2 cellular contexts compared by ENCODE assay signal in the genomic region with DNA sequence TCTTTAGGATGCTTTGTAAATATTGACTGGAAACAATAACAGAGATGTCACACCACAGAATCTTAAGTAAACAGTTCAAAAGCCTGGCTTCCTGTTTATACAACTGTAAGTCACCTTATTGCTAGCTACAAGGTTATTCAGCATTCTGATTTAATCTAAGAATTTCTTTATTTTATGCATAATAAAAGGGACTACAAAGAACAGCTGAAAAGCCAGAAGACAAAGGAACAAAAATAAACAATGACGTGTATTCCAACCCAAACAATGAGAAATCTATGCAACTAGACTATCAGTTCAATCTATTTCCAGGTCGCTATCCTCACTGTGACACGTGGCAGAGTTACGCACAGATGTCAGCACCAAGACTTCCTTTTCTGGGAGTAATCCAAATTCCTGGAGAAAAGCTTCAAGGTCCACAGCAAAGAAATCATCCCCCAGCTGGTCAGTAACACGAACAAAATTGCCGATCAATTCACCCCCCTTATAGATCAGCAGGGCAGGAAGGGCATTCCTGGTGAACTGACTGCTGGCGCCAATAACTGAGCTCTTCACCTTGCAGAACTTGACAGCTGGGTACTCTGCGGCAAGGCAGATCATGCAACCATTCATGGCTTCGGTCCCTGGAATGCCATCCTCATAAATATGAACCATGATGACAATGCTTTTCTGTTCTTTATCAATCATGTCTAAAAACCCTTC.
TF ChIP-seq lines count a peak whose summit lies in the region.

No MANE protein-coding gene starts in this region.

TF ChIP-seq in liver, 16 proteins besides CTCF, POLR2A, EP300 and RAD21:
- TF ChIP-seq MAX (IDR thresholded peaks at IDR 0.05) (no peak), NR2F2 (IDR thresholded peaks at IDR 0.05) (peak; percentile 19), FOXA1 (IDR thresholded peaks at IDR 0.05) (no peak)

TF ChIP-seq in HepG2, 621 proteins besides CTCF, POLR2A, EP300 and RAD21:
- TF ChIP-seq PHF21A (CRISPR knock-in tag; IDR thresholded peaks at IDR 0.05) = no peak
- TF ChIP-seq KDM5A (IDR thresholded peaks at IDR 0.05; ENCODE audit: borderline replicate concordance, low read length) = no peak
- no peak for TF ChIP-seq ZNF33B (CRISPR knock-in tag; IDR thresholded peaks at IDR 0.05)
- no peak for TF ChIP-seq ZNF737 (CRISPR knock-in tag; IDR thresholded peaks at IDR 0.05; ENCODE audit: borderline replicate concordance)
- TF ChIP-seq, protein P1, sequence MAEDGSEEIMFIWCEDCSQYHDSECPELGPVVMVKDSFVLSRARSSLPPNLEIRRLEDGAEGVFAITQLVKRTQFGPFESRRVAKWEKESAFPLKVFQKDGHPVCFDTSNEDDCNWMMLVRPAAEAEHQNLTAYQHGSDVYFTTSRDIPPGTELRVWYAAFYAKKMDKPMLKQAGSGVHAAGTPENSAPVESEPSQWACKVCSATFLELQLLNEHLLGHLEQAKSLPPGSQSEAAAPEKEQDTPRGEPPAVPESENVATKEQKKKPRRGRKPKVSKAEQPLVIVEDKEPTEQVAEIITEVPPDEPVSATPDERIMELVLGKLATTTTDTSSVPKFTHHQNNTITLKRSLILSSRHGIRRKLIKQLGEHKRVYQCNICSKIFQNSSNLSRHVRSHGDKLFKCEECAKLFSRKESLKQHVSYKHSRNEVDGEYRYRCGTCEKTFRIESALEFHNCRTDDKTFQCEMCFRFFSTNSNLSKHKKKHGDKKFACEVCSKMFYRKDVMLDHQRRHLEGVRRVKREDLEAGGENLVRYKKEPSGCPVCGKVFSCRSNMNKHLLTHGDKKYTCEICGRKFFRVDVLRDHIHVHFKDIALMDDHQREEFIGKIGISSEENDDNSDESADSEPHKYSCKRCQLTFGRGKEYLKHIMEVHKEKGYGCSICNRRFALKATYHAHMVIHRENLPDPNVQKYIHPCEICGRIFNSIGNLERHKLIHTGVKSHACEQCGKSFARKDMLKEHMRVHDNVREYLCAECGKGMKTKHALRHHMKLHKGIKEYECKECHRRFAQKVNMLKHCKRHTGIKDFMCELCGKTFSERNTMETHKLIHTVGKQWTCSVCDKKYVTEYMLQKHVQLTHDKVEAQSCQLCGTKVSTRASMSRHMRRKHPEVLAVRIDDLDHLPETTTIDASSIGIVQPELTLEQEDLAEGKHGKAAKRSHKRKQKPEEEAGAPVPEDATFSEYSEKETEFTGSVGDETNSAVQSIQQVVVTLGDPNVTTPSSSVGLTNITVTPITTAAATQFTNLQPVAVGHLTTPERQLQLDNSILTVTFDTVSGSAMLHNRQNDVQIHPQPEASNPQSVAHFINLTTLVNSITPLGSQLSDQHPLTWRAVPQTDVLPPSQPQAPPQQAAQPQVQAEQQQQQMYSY (CRISPR knock-in tag; IDR thresholded peaks at IDR 0.05) = no peak
- no peak for TF ChIP-seq ZNF354B (CRISPR knock-in tag; IDR thresholded peaks at IDR 0.05)
TF ChIP-seq in HepG2: peak in this region for 0.
